15 cellular contexts compared by ENCODE assay signal in genomic region chr15:67771201-67771600, GRCh38.
"Had no signal": no experiment of that assay in that cellular context is flagged by ENCODE, and none has a peak within 500 bp of the region (broad histone marks: within the 10 kb centered on the region; RNA-seq: fewer than 3 reads in every experiment).

No MANE protein-coding gene starts in this region.

- H3K4me1 Mint-ChIP-seq: activated naive CD4-positive, alpha-beta T cell treated with anti-CD3 and anti-CD28 coated beads, Interleukin-2, amount 50 U/mL, for 24 hours had no signal

- H3K36me3 ChIP-seq: brain microvascular endothelial cell, ovary, thoracic aorta had no signal

- DNase-seq: activated CD4-positive, alpha-beta T cell treated with anti-CD3 and anti-CD28 coated beads, Interleukin-2, amount 50 U/mL, for 1 hour; activated CD4-positive, CD25-positive, alpha-beta regulatory T cell; activated T-cell treated with anti-CD3 and anti-CD28 coated beads, Interleukin-2, amount 50 U/mL, for 1 hour; amniotic stem cell; brain microvascular endothelial cell; left colon; mammary epithelial cell; ovary; stimulated activated CD4-positive, alpha-beta T cell treated with anti-CD3 and anti-CD28 coated beads, Interleukin-15, amount 100 ng/mL, for 24 hours; stimulated activated CD4-positive, alpha-beta T cell treated with anti-CD3 and anti-CD28 coated beads, Interleukin-4, amount 100 ng/mL, for 4 hours; stimulated activated naive CD8-positive, alpha-beta T cell treated with anti-CD3 and anti-CD28 coated beads, Interleukin-15, amount 100 ng/mL, for 72 hours; T-cell had no signal

- H3K27me3 Mint-ChIP-seq: activated naive CD4-positive, alpha-beta T cell treated with anti-CD3 and anti-CD28 coated beads, Interleukin-2, amount 50 U/mL, for 24 hours; stimulated activated naive CD8-positive, alpha-beta T cell treated with anti-CD3 and anti-CD28 coated beads, Interleukin-15, amount 100 ng/mL, for 72 hours; T-cell had no signal

- H3K9me3 ChIP-seq: ovary, thoracic aorta had no signal

- ATAC-seq: left colon; stimulated activated naive CD8-positive, alpha-beta T cell treated with anti-CD3 and anti-CD28 coated beads, Interleukin-15, amount 100 ng/mL, for 72 hours; T-cell had no signal

- H3K4me3 ChIP-seq: ovary, thoracic aorta had no signal

- H3K27me3 ChIP-seq: brain microvascular endothelial cell, ovary had no signal

- H3K27ac ChIP-seq: brain microvascular endothelial cell, ovary, thoracic aorta had no signal

- H3K9me3 Mint-ChIP-seq: activated naive CD4-positive, alpha-beta T cell treated with anti-CD3 and anti-CD28 coated beads, Interleukin-2, amount 50 U/mL, for 24 hours; neural crest cell; stimulated activated naive CD8-positive, alpha-beta T cell treated with anti-CD3 and anti-CD28 coated beads, Interleukin-15, amount 100 ng/mL, for 72 hours; T-cell had no signal

- H3K27ac Mint-ChIP-seq: activated naive CD4-positive, alpha-beta T cell treated with anti-CD3 and anti-CD28 coated beads, Interleukin-2, amount 50 U/mL, for 24 hours; stimulated activated naive CD8-positive, alpha-beta T cell treated with anti-CD3 and anti-CD28 coated beads, Interleukin-15, amount 100 ng/mL, for 72 hours; T-cell had no signal

- H3K4me3 Mint-ChIP-seq: activated naive CD4-positive, alpha-beta T cell treated with anti-CD3 and anti-CD28 coated beads, Interleukin-2, amount 50 U/mL, for 24 hours; neural crest cell; stimulated activated naive CD8-positive, alpha-beta T cell treated with anti-CD3 and anti-CD28 coated beads, Interleukin-15, amount 100 ng/mL, for 72 hours; T-cell had no signal
